32 cellular contexts compared by ENCODE assay signal in the genomic region with DNA sequence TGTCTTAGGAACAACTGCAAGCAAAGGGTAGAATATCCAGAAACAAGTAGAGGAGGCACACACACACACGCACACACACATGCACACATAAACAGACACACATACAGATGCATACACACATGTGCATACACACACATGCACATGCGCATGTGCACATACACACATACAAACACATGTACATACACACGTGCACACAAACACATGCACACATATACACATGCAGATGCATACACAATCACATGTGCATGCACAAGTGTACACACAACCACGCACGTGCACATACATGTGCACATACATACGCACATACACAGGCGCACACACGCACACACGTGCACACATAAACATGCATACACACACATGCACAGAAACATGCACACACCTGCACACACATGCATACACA.
"Had no signal": no experiment of that assay in that cellular context is flagged by ENCODE, and none has a peak within 500 bp of the region (broad histone marks: within the 10 kb centered on the region; RNA-seq: fewer than 3 reads in every experiment).

No MANE protein-coding gene starts in this region.

- H3K27me3 ChIP-seq: brain microvascular endothelial cell, cardiac muscle cell had no signal

- H3K27ac ChIP-seq: brain microvascular endothelial cell, cardiac muscle cell, KMS-11, PC-9, SK-N-MC, WERI-Rb-1 had no signal

- H3K36me3 ChIP-seq: brain microvascular endothelial cell, cardiac muscle cell, WERI-Rb-1 had no signal

- ATAC-seq: activated CD8-positive, alpha-beta T cell treated with anti-CD3 and anti-CD28 coated beads for 36 hours; activated T-cell treated with anti-CD3 and anti-CD28 coated beads, Interleukin-2, amount 50 U/mL, for 72 hours; activated T-helper 17 cell treated with anti-CD3 and anti-CD28 coated beads, Interleukin-2, amount 50 U/mL, for 72 hours had no signal

- H3K4me2 ChIP-seq: KMS-11, PC-9 had no signal

- FAIRE-seq: RCC 7860 had no signal

- H3K4me3 ChIP-seq: cardiac muscle cell, PC-9, SK-N-MC had no signal

- DNase-seq: activated CD4-positive, alpha-beta T cell treated with anti-CD3 and anti-CD28 coated beads, Interleukin-2, amount 10 ng/mL, durations not matched to agents 24 days and 14 days; activated CD4-positive, alpha-beta T cell treated with anti-CD3 and anti-CD28 coated beads, Interleukin-2, amount 50 U/mL, for 4 hours; activated CD8-positive, alpha-beta T cell treated with anti-CD3 and anti-CD28 coated beads for 36 hours; activated effector memory CD4-positive, alpha-beta T cell treated with anti-CD3 and anti-CD28 coated beads, Interleukin-2, amount 50 U/mL, for 16 hours; activated naive CD4-positive, alpha-beta T cell; activated naive CD4-positive, alpha-beta T cell treated with anti-CD3 and anti-CD28 coated beads, Interleukin-2, amount 50 U/mL, for 16 hours; activated naive CD8-positive, alpha-beta T cell treated with anti-CD3 and anti-CD28 coated beads for 36 hours; activated T-cell treated with anti-CD3 and anti-CD28 coated beads, Interleukin-2, amount 50 U/mL, for 1 hour; activated T-cell treated with anti-CD3 and anti-CD28 coated beads, Interleukin-2, amount 50 U/mL, for 72 hours; amniotic stem cell; aorta; brain microvascular endothelial cell; MM.1S; MV-4-11; NCI-H1092; NCI-H1436 treated with DMSO at 0.1 percent for 48 hours; NCI-H1694 treated with DMSO at 0.1 percent for 48 hours; NCI-H2029; NCI-H345; NCI-H510A; NCI-H526; NCI-H748 treated with DMSO at 0.1 percent for 48 hours; NK-92 treated with Interleukin-12 subunit alpha and Interleukin-12 subunit beta, amount 100 ng/mL, for 24 hours; PC-9; Right ventricle myocardium superior; T1000; WERI-Rb-1 had no signal

- H2AFZ ChIP-seq: PC-9 had no signal

- H3K9ac ChIP-seq: KMS-11 had no signal
